Comparison of ENCODE assay signal across 10 cellular contexts in genomic region chr1:243587823-243588560, GRCh38.
DNase-seq lines count a peak whose midpoint lies in the region; ATAC-seq and TF ChIP-seq lines count a peak whose summit lies in the region.
"Had no signal": no experiment of that assay in that cellular context is flagged by ENCODE, and none has a peak within 500 bp of the region (broad histone marks: within the 10 kb centered on the region; RNA-seq: fewer than 3 reads in every experiment).

No MANE protein-coding gene starts in this region.

- no peaks in the 10 kb centered on the region for H3K27me3 ChIP-seq in naive thymus-derived CD4-positive, alpha-beta T cell (ENCODE audit: control insufficient read depth in 2 of 2, insufficient read depth in 2 of 2, low read length in 2 of 2)
- H3K27me3 ChIP-seq in SJCRH30 (no peaks in the 10 kb centered on the region), uterus (no peaks in the 10 kb centered on the region)

- no peak overlapping the region for H3K27ac ChIP-seq in naive thymus-derived CD4-positive, alpha-beta T cell (ENCODE audit: low read depth, low read length)
- H3K27ac ChIP-seq in SJCRH30 (no peak overlapping the region), uterus (no peak overlapping the region)

- H3K4me1 ChIP-seq in naive thymus-derived CD4-positive, alpha-beta T cell (ENCODE audit: control insufficient read depth in 2 of 2, insufficient read depth in 2 of 2, low read length in 2 of 2): no peaks in the 10 kb centered on the region
- H3K4me1 ChIP-seq in SJCRH30 (no peaks in the 10 kb centered on the region), uterus (no peaks in the 10 kb centered on the region)

- H3K27ac Mint-ChIP-seq in naive thymus-derived CD4-positive, alpha-beta T cell: peak overlapping the region in 2 of 9 donors; percentile 7
- no peak overlapping the region for H3K27ac Mint-ChIP-seq in nephron progenitor cell

- CTCF ChIA-PET in naive thymus-derived CD4-positive, alpha-beta T cell (lab: Charles Lee): interaction anchor here (0.5 kb wide), 1 partner anchor 163 kb away, joined by 3 read pairs; no protein-coding TSS in a partner anchor

- no peak for TF ChIP-seq POLR2A in uterus (IDR thresholded peaks at IDR 0.05)

- H3K9me3 Mint-ChIP-seq in naive thymus-derived CD4-positive, alpha-beta T cell: peaks cover 8 to 62% (median 38%) of the 10 kb centered on the region in 11 donors
- H3K9me3 Mint-ChIP-seq in nephron progenitor cell: peaks cover 40% of the 10 kb centered on the region

- intact Hi-C loops in naive thymus-derived CD4-positive, alpha-beta T cell (cut with micrococcal nuclease): loop anchor here in 1 of 2 donors (1.0 kb wide), 1 partner anchor 8 kb away; no protein-coding TSS in a partner anchor
- intact Hi-C loops in uterus (cut with DNase I; ENCODE audit: low total_unique reads): no loop called here

- peaks cover 0 to 4% (median 0%) of the 10 kb centered on the region in 3 experiments for H3K36me3 ChIP-seq in naive thymus-derived CD4-positive, alpha-beta T cell (ENCODE audit: control insufficient read depth in 2 of 3, insufficient read depth in 3 of 3, low read length in 3 of 3)
- H3K36me3 ChIP-seq in SJCRH30: no peaks in the 10 kb centered on the region; the same call in 1 of the 2 replicates
- no peaks in the 10 kb centered on the region for H3K36me3 ChIP-seq in uterus

- H3K4me1 Mint-ChIP-seq in naive thymus-derived CD4-positive, alpha-beta T cell: peaks cover 0 to 19% (median 7%) of the 10 kb centered on the region in 7 donors
- H3K4me1 Mint-ChIP-seq in nephron progenitor cell: no peaks in the 10 kb centered on the region

- H3K27me3 Mint-ChIP-seq in naive thymus-derived CD4-positive, alpha-beta T cell: no peaks in the 10 kb centered on the region
- H3K27me3 Mint-ChIP-seq in nephron progenitor cell (ENCODE audit: low read depth, poor library complexity): no peaks in the 10 kb centered on the region

- peak overlapping the region in 1 of 10 donors; percentile 23 for H3K4me3 Mint-ChIP-seq in naive thymus-derived CD4-positive, alpha-beta T cell
- H3K4me3 Mint-ChIP-seq in nephron progenitor cell: no peak overlapping the region

- TF ChIP-seq CTCF in GM12865 (IDR thresholded peaks at IDR 0.05; ENCODE audit: insufficient read depth, low read depth, low read length, missing control alignments) (no peak), uterus (IDR thresholded peaks at IDR 0.05) (no peak), nephron progenitor cell (IDR thresholded peaks at IDR 0.05) (no peak)

- POLR2A ChIA-PET in naive thymus-derived CD4-positive, alpha-beta T cell (lab: Charles Lee): no interaction called here

- peak; percentile 76 for ATAC-seq in GM19324 (IDR thresholded peaks at IDR 0.05; ENCODE audit: low FRiP score, unreplicated experiment)
- ATAC-seq in HG02840 (IDR thresholded peaks at IDR 0.05; ENCODE audit: low FRiP score, unreplicated experiment): peak; percentile 84
- peak; percentile 85 for ATAC-seq in HG03575 (IDR thresholded peaks at IDR 0.05; ENCODE audit: extremely low read depth, insufficient number of reproducible peaks, low FRiP score, unreplicated experiment)
- no peak for ATAC-seq in naive thymus-derived CD4-positive, alpha-beta T cell

- peaks cover 46 to 91% (median 81%) of the 10 kb centered on the region in 5 donors for H3K36me3 Mint-ChIP-seq in naive thymus-derived CD4-positive, alpha-beta T cell
- peaks cover 60% of the 10 kb centered on the region for H3K36me3 Mint-ChIP-seq in nephron progenitor cell (ENCODE audit: low read depth)

- DNase-seq in GM12865 (ENCODE audit: low read depth) (peak; percentile 81), SJCRH30 (no peak), uterus (no peak), nephron progenitor cell (no peak)
- DNase-seq in naive thymus-derived CD4-positive, alpha-beta T cell: no peak
- DNase-seq: midbrain, NCI-H1417 treated with DMSO at 0.1 percent for 48 hours had no signal

- H3K4me3 ChIP-seq in GM12865 (ENCODE audit: low read depth, low read length): no peak overlapping the region
- no peak overlapping the region for H3K4me3 ChIP-seq in naive thymus-derived CD4-positive, alpha-beta T cell (ENCODE audit: low read length)
- H3K4me3 ChIP-seq in SJCRH30: no peak overlapping the region
- H3K4me3 ChIP-seq in uterus: no peak overlapping the region

- peaks cover 0 to 5% (median 0%) of the 10 kb centered on the region in 3 experiments for H3K9me3 ChIP-seq in naive thymus-derived CD4-positive, alpha-beta T cell (ENCODE audit: control insufficient read depth in 2 of 3, low read length in 3 of 3)
- peaks cover 10% of the 10 kb centered on the region for H3K9me3 ChIP-seq in SJCRH30 (replicated peaks)
- peaks cover 0 to 31% of the 10 kb centered on the region in 2 donors for H3K9me3 ChIP-seq in uterus
